In genomic region chr13:110511509-110512181, GRCh38 we compare ENCODE assay signal across 1 cellular context.
TF ChIP-seq lines count a peak whose summit lies in the region.

No MANE protein-coding gene starts in this region.

TF ChIP-seq in HepG2, 621 proteins besides CTCF, POLR2A, EP300 and RAD21 (continued from another document):
- TF ChIP-seq ZBTB33 (CRISPR knock-in tag; IDR thresholded peaks at IDR 0.05), result peak; percentile 74
- TF ChIP-seq ZBTB38 (CRISPR knock-in tag; IDR thresholded peaks at IDR 0.05), result peak; percentile 62; the same call in 1 of the 2 replicates
- peak; percentile 26 for TF ChIP-seq STAG1 (CRISPR knock-in tag; IDR thresholded peaks at IDR 0.05)
- TF ChIP-seq BCL6 (CRISPR knock-in tag; IDR thresholded peaks at IDR 0.05), result peak; percentile 69
